ENCODE assay signal across 9 cellular contexts in genomic region chr15:75349851-75350588, GRCh38. TPM values are rescaled to one million over a fixed set of nuclear protein-coding genes. Genes with fewer than 3 reads are reported as not detected.
DNase-seq lines count a peak whose midpoint lies in the region; FAIRE-seq and TF ChIP-seq lines count a peak whose summit lies in the region.
"Had no signal": no experiment of that assay in that cellular context is flagged by ENCODE, and none has a peak within 500 bp of the region (broad histone marks: within the 10 kb centered on the region; RNA-seq: fewer than 3 reads in every experiment).

No MANE protein-coding gene starts in this region.

- no peaks in the 10 kb centered on the region; the same call in 1 of the 2 replicates for H3K9me3 ChIP-seq in OCI-LY7 (ENCODE audit: low read length)
- no peaks in the 10 kb centered on the region for H3K9me3 ChIP-seq in small intestine (ENCODE audit: control insufficient read depth, low read depth)
- H3K9me3 ChIP-seq in A673 (ENCODE audit: low read depth, low read length, poor library complexity, severe bottlenecking) = no peaks in the 10 kb centered on the region

- no peaks in the 10 kb centered on the region for H4K20me1 ChIP-seq in OCI-LY7 (ENCODE audit: insufficient read depth, low read length)

- TSS peak; percentile 62 for BruUV-seq in OCI-LY7 (replicated peaks; lab: Mats Ljungman, UMichigan)
- no TSS peak for BruUV-seq in A673 (replicated peaks; lab: Mats Ljungman, UMichigan)

- H3K9me2 ChIP-seq in OCI-LY7 (ENCODE audit: insufficient read depth, low read length) = no peaks in the 10 kb centered on the region

- H3K4me3 Mint-ChIP-seq in activated T-helper 2 cell treated with anti-CD3 and anti-CD28 coated beads, Interferon-gamma antibody, Interleukin-2, Interleukin-4, amounts not matched to agents 10 μg/mL and 5 μg/mL and 100 μg/mL, durations not matched to agents 14 hours and 24 hours and 36 hours (ENCODE audit: low read depth) = peak overlapping the region; percentile 13

- peak overlapping the region; percentile 88 for H3K4me3 ChIP-seq in OCI-LY7 (ENCODE audit: low read depth, low read length, poor library complexity, severe bottlenecking)
- no peak overlapping the region for H3K4me3 ChIP-seq in small intestine (ENCODE audit: low read depth in 1 of 2, low read length in 2 of 2)
- H3K4me3 ChIP-seq in A673 (ENCODE audit: low read depth, low read length, poor library complexity, severe bottlenecking) = no peak overlapping the region

- no peak for TF ChIP-seq CTCF in OCI-LY7 (conservative IDR thresholded peaks at IDR 0.05; ENCODE audit: low read length)
- no peak for TF ChIP-seq CTCF in A673 (conservative IDR thresholded peaks at IDR 0.05; ENCODE audit: low read depth, low read length)

- no peak for FAIRE-seq in small intestine (lab: Jason Lieb, UNC)

- peaks cover 44% of the 10 kb centered on the region for H3K4me1 ChIP-seq in OCI-LY7 (ENCODE audit: insufficient read depth, low read length, poor library complexity, severe bottlenecking)
- peaks cover 0 to 5% of the 10 kb centered on the region in 2 donors for H3K4me1 ChIP-seq in small intestine (ENCODE audit: control insufficient read depth in 2 of 2, insufficient read depth in 1 of 2, low read depth in 1 of 2, low read length in 1 of 2)
- peaks cover 6% of the 10 kb centered on the region for H3K4me1 ChIP-seq in A673 (ENCODE audit: insufficient read depth, low read length, poor library complexity, severe bottlenecking)

- intact Hi-C loops in OCI-LY7 (cut with micrococcal nuclease; ENCODE audit: unreplicated experiment) (loop anchor here (5.0 kb wide), 1 partner anchor 292 kb away; the partner anchor contains the start of gene IMP3), A673 (cut with micrococcal nuclease; ENCODE audit: unreplicated experiment) (no loop called here)
- intact Hi-C loops in activated T-helper 2 cell treated with anti-CD3 and anti-CD28 coated beads, Interferon-gamma antibody, Interleukin-2, Interleukin-4, amounts not matched to agents 10 μg/mL and 5 μg/mL and 100 μg/mL, durations not matched to agents 14 hours and 24 hours and 36 hours (cut with micrococcal nuclease) = no loop called here

- no peaks in the 10 kb centered on the region for H3K79me2 ChIP-seq in OCI-LY7 (ENCODE audit: insufficient read depth, low read depth, low read length)

- 69 to 88% (median 76%) methylated on average over 9 of the region's 9 CpGs for WGBS in small intestine, 3 donors

- no peaks in the 10 kb centered on the region for H3K27me3 ChIP-seq in small intestine (ENCODE audit: control insufficient read depth in 2 of 2, insufficient read depth in 2 of 2, low read length in 2 of 2)
- H3K27me3 ChIP-seq in A673 (replicated peaks; ENCODE audit: insufficient read depth, low read depth, low read length, poor library complexity) = no peaks in the 10 kb centered on the region

- peak overlapping the region; percentile 89 for H3K4me2 ChIP-seq in OCI-LY7 (ENCODE audit: low read length)

- H3K36me3 ChIP-seq in OCI-LY7 (ENCODE audit: insufficient read depth, low read length) (peaks cover 61% of the 10 kb centered on the region), small intestine (ENCODE audit: control insufficient read depth in 2 of 2, insufficient read depth in 2 of 2, low read length in 2 of 2) (no peaks in the 10 kb centered on the region), A673 (ENCODE audit: insufficient read depth, low read length, poor library complexity, severe bottlenecking) (no peaks in the 10 kb centered on the region)

- CTCF ChIA-PET in OCI-LY7 (lab: Charles Lee; ENCODE audit: unreplicated experiment) (no interaction called here), A673 (lab: Charles Lee) (no interaction called here)

- H3K36me3 Mint-ChIP-seq in activated T-helper 2 cell treated with anti-CD3 and anti-CD28 coated beads, Interferon-gamma antibody, Interleukin-2, Interleukin-4, amounts not matched to agents 10 μg/mL and 5 μg/mL and 100 μg/mL, durations not matched to agents 14 hours and 24 hours and 36 hours (ENCODE audit: low read depth) = peaks cover 36% of the 10 kb centered on the region

- H3K27me3 Mint-ChIP-seq in activated T-helper 2 cell treated with anti-CD3 and anti-CD28 coated beads, Interferon-gamma antibody, Interleukin-2, Interleukin-4, amounts not matched to agents 10 μg/mL and 5 μg/mL and 100 μg/mL, durations not matched to agents 14 hours and 24 hours and 36 hours (ENCODE audit: low read depth) = peaks cover 14% of the 10 kb centered on the region

- H3K4me1 Mint-ChIP-seq in activated T-helper 2 cell treated with anti-CD3 and anti-CD28 coated beads, Interferon-gamma antibody, Interleukin-2, Interleukin-4, amounts not matched to agents 10 μg/mL and 5 μg/mL and 100 μg/mL, durations not matched to agents 14 hours and 24 hours and 36 hours (ENCODE audit: low read depth) = peaks cover 19% of the 10 kb centered on the region

- H3K27ac ChIP-seq in OCI-LY7 (ENCODE audit: low read depth, low read length, poor library complexity, severe bottlenecking) (peak overlapping the region; percentile 47), small intestine (ENCODE audit: low read depth in 1 of 2, low read length in 1 of 2) (peak overlapping the region in 1 of 2 donors; percentile 27), A673 (ENCODE audit: low read depth, low read length, poor library complexity, severe bottlenecking) (no peak overlapping the region)
- H3K27ac ChIP-seq: epithelial cell of prostate had no signal

- peak; percentile 34 for TF ChIP-seq POLR2A in GM19099 (IDR thresholded peaks at IDR 0.05; ENCODE audit: extremely low read depth, insufficient read length, low read depth)

- peaks cover 10% of the 10 kb centered on the region for H3K9me3 Mint-ChIP-seq in activated T-helper 2 cell treated with anti-CD3 and anti-CD28 coated beads, Interferon-gamma antibody, Interleukin-2, Interleukin-4, amounts not matched to agents 10 μg/mL and 5 μg/mL and 100 μg/mL, durations not matched to agents 14 hours and 24 hours and 36 hours

- POLR2A ChIA-PET in OCI-LY7 (lab: Charles Lee) = no interaction called here
- POLR2A ChIA-PET in A673 (lab: Charles Lee; ENCODE audit: low non-redundant PET) = no interaction called here

- H2AFZ ChIP-seq in OCI-LY7 (ENCODE audit: low read length) = no peak overlapping the region

- H3K27ac Mint-ChIP-seq in activated T-helper 2 cell treated with anti-CD3 and anti-CD28 coated beads, Interferon-gamma antibody, Interleukin-2, Interleukin-4, amounts not matched to agents 10 μg/mL and 5 μg/mL and 100 μg/mL, durations not matched to agents 14 hours and 24 hours and 36 hours = peak overlapping the region; percentile 82

- DNase-seq in OCI-LY7 (ENCODE audit: low spot score) (peak; percentile 83), small intestine (peak; percentile 48), NCI-H526 treated with DMSO at 0.1 percent for 48 hours (lab: John Stamatoyannopoulos, UW) (no peak), A673 (ENCODE audit: low spot score) (no peak), middle frontal gyrus (ENCODE audit: extremely low spot score, low spot score) (no peak), dedifferentiated amniotic fluid mesenchymal stem cell (ENCODE audit: extremely low spot score) (no peak)
- peak; percentile 82 for DNase-seq in activated T-helper 2 cell treated with anti-CD3 and anti-CD28 coated beads, Interferon-gamma antibody, Interleukin-2, Interleukin-4, amounts not matched to agents 10 μg/mL and 5 μg/mL and 100 μg/mL, durations not matched to agents 14 hours and 24 hours and 36 hours (ENCODE audit: low spot score)

RNA-seq across cellular contexts. Expression of gene NEIL1, which starts 3.2 kb away (rescaled TPM):
- 128 and 159 TPM in 2 replicates for total RNA-seq in OCI-LY7 (2014; rRNA removed; shearing (Covaris generic))
- 99.5 and 105 TPM in 2 replicates for total RNA-seq in OCI-LY7 (2022)
- 1.5 and 2.6 TPM in 2 replicates for total RNA-seq in activated T-helper 2 cell treated with anti-CD3 and anti-CD28 coated beads, Interferon-gamma antibody, Interleukin-2, Interleukin-4, amounts not matched to agents 10 μg/mL and 5 μg/mL and 100 μg/mL, durations not matched to agents 14 hours and 24 hours and 36 hours
- polyA plus RNA-seq in small intestine = 10 to 100 TPM; 18.8 to 63.1 (median 38.6) TPM
- 3.8 and 11.1 TPM in 2 replicates for total RNA-seq in A673 (2021)

RNA-seq across cellular contexts. Expression of gene COMMD4, which starts 14.2 kb away (rescaled TPM):
- 123 and 129 TPM in 2 replicates for total RNA-seq in OCI-LY7 (2014; rRNA removed; shearing (Covaris generic))
- total RNA-seq in OCI-LY7 (2022) (120 and 133 TPM in 2 replicates), A673 (2021) (109 and 126 TPM in 2 replicates)
- 69.5 and 78.9 TPM in 2 replicates for total RNA-seq in activated T-helper 2 cell treated with anti-CD3 and anti-CD28 coated beads, Interferon-gamma antibody, Interleukin-2, Interleukin-4, amounts not matched to agents 10 μg/mL and 5 μg/mL and 100 μg/mL, durations not matched to agents 14 hours and 24 hours and 36 hours
- 100 to 1,000 TPM; 114 to 177 (median 115) TPM for polyA plus RNA-seq in small intestine

RNA-seq across cellular contexts. Expression of gene MAN2C1, which starts 18.4 kb away (rescaled TPM):
- 98.8 and 113 TPM in 2 replicates for total RNA-seq in OCI-LY7 (2014; rRNA removed; shearing (Covaris generic))
- total RNA-seq in OCI-LY7 (2022) (141 and 155 TPM in 2 replicates), A673 (2021) (169 and 205 TPM in 2 replicates)
- total RNA-seq in activated T-helper 2 cell treated with anti-CD3 and anti-CD28 coated beads, Interferon-gamma antibody, Interleukin-2, Interleukin-4, amounts not matched to agents 10 μg/mL and 5 μg/mL and 100 μg/mL, durations not matched to agents 14 hours and 24 hours and 36 hours = 233 and 240 TPM in 2 replicates
- 100 to 1,000 TPM; 109 to 379 (median 168) TPM for polyA plus RNA-seq in small intestine

Comparison
In these comparisons a context has a peak if more than half of its experiments do, and no peak if none do; other contexts are left out.
1. DNase-seq: peak in OCI-LY7 (single experiment), activated T-helper 2 cell treated with anti-CD3 and anti-CD28 coated beads, Interferon-gamma antibody, Interleukin-2, Interleukin-4, amounts not matched to agents 10 μg/mL and 5 μg/mL and 100 μg/mL, durations not matched to agents 14 hours and 24 hours and 36 hours (single experiment) and small intestine (single experiment); none in NCI-H526 treated with DMSO at 0.1 percent for 48 hours (single experiment), A673 (single experiment), middle frontal gyrus (single experiment) and dedifferentiated amniotic fluid mesenchymal stem cell (single experiment).